ENCODE assay signal across 21 cellular contexts in the genomic region with DNA sequence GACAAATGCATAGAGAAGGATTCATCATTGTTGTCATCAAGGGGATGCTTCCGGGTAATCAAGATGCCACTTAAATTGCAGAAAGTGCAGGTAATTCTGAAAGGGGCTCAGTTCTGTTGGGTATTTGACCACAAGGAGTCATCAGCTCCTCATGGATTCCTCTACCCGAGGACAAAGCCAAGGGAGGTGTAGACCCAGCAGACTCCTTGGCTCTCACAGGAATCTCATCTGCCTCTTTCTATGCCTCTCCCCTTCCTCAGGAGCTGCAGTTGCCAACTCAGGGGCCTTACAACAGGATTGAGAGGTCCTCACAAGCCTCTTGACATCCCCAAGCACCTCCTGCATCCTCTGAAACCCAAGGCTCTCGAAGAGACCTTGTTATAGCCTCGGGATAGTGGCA. TPM values are rescaled to one million over a fixed set of nuclear protein-coding genes. Genes with fewer than 3 reads are reported as not detected.
DNase-seq lines count a peak whose midpoint lies in the region; ATAC-seq and TF ChIP-seq lines count a peak whose summit lies in the region.
"Had no signal": no experiment of that assay in that cellular context is flagged by ENCODE, and none has a peak within 500 bp of the region (broad histone marks: within the 10 kb centered on the region; RNA-seq: fewer than 3 reads in every experiment).

No MANE protein-coding gene starts in this region.

- TF ChIP-seq CTCF in endodermal cell (conservative IDR thresholded peaks at IDR 0.05): peak; percentile 75

- H3K18ac ChIP-seq in mesenchymal stem cell (ENCODE audit: low read depth in 1 of 2, low read length in 2 of 2): no peak overlapping the region

- no peak overlapping the region for H2AK5ac ChIP-seq in mesenchymal stem cell (ENCODE audit: low read length, severe bottlenecking)

- ATAC-seq in GM18909 (IDR thresholded peaks at IDR 0.05; ENCODE audit: poor library complexity, unreplicated experiment): no peak
- ATAC-seq: activated naive CD4-positive, alpha-beta T cell treated with anti-CD3 and anti-CD28 coated beads, Interleukin-2, amount 50 U/mL, for 72 hours had no signal

- peak overlapping the region; percentile 49 for H3K27ac Mint-ChIP-seq in endodermal cell
- H3K27ac Mint-ChIP-seq: activated naive CD4-positive, alpha-beta T cell treated with anti-CD3 and anti-CD28 coated beads, Interleukin-2, amount 50 U/mL, for 72 hours; activated T-cell treated with anti-CD3 and anti-CD28 coated beads, Interleukin-2, amount 50 U/mL, for 24 hours; naive B cell; stimulated activated naive CD8-positive, alpha-beta T cell treated with anti-CD3 and anti-CD28 coated beads, Interleukin-15, Interleukin-2, amounts not matched to agents 100 ng/mL and 50 ng/mL, for 24 hours had no signal

- no peak overlapping the region for H2BK12ac ChIP-seq in mesenchymal stem cell (ENCODE audit: low read length in 2 of 2)

- H3K79me1 ChIP-seq in mesenchymal stem cell (replicated peaks; ENCODE audit: low read length, poor library complexity, severe bottlenecking): no peaks in the 10 kb centered on the region

- no peak overlapping the region for H2BK5ac ChIP-seq in mesenchymal stem cell (ENCODE audit: low read depth, low read length, poor library complexity, severe bottlenecking)

- H4K8ac ChIP-seq in mesenchymal stem cell (ENCODE audit: low read length): peak overlapping the region; percentile 71

- H3K36me3 ChIP-seq in endodermal cell (ENCODE audit: control insufficient read depth, insufficient read depth, low read length) (no peaks in the 10 kb centered on the region), mesenchymal stem cell (ENCODE audit: control insufficient read depth in 1 of 2, insufficient read depth in 2 of 2, low read depth in 1 of 2, low read length in 2 of 2) (no peaks in the 10 kb centered on the region)
- H3K36me3 ChIP-seq: vagina had no signal

- H2BK120ac ChIP-seq in mesenchymal stem cell (ENCODE audit: low read depth, low read length): no peak overlapping the region

- H3K4me3 ChIP-seq in endodermal cell (ENCODE audit: low read length) (no peak overlapping the region), mesenchymal stem cell (ENCODE audit: insufficient read depth in 1 of 2, low read depth in 1 of 2, low read length in 2 of 2) (no peak overlapping the region)
- H3K4me3 ChIP-seq: SK-N-MC, vagina had no signal

- no peak overlapping the region for H4K91ac ChIP-seq in mesenchymal stem cell (ENCODE audit: low read length)

- peaks cover 6% of the 10 kb centered on the region for H3K9me3 Mint-ChIP-seq in endodermal cell
- H3K9me3 Mint-ChIP-seq: activated T-cell treated with anti-CD3 and anti-CD28 coated beads, Interleukin-2, amount 50 U/mL, for 24 hours; stimulated activated naive CD8-positive, alpha-beta T cell treated with anti-CD3 and anti-CD28 coated beads, Interleukin-15, Interleukin-2, amounts not matched to agents 100 ng/mL and 50 ng/mL, for 24 hours had no signal

- H3K9ac ChIP-seq in endodermal cell (ENCODE audit: extremely low read depth, low read length, poor library complexity, severe bottlenecking): no peak overlapping the region
- H3K9ac ChIP-seq in mesenchymal stem cell (ENCODE audit: low read length): peak overlapping the region; percentile 25

- no peak overlapping the region for H3K4me3 Mint-ChIP-seq in endodermal cell
- H3K4me3 Mint-ChIP-seq: activated T-cell treated with anti-CD3 and anti-CD28 coated beads, Interleukin-2, amount 50 U/mL, for 24 hours; naive B cell; stimulated activated naive CD8-positive, alpha-beta T cell treated with anti-CD3 and anti-CD28 coated beads, Interleukin-15, Interleukin-2, amounts not matched to agents 100 ng/mL and 50 ng/mL, for 24 hours had no signal

- H3K14ac ChIP-seq in mesenchymal stem cell (ENCODE audit: low read length in 2 of 2): no peak overlapping the region

- H3K9me3 ChIP-seq in endodermal cell (ENCODE audit: control insufficient read depth, low read length) (no peaks in the 10 kb centered on the region), mesenchymal stem cell (ENCODE audit: control insufficient read depth, low read length) (no peaks in the 10 kb centered on the region)
- H3K9me3 ChIP-seq: vagina had no signal

- no peak overlapping the region for H2AFZ ChIP-seq in mesenchymal stem cell (ENCODE audit: low read depth, low read length)

- H3K36me3 Mint-ChIP-seq in endodermal cell (ENCODE audit: low read depth): no peaks in the 10 kb centered on the region
- H3K36me3 Mint-ChIP-seq: activated naive CD4-positive, alpha-beta T cell treated with anti-CD3 and anti-CD28 coated beads, Interleukin-2, amount 50 U/mL, for 72 hours had no signal

- H3K4me1 ChIP-seq in endodermal cell (ENCODE audit: control insufficient read depth, insufficient read depth, low read length): peaks cover 3% of the 10 kb centered on the region
- peaks cover 3% of the 10 kb centered on the region for H3K4me1 ChIP-seq in mesenchymal stem cell (ENCODE audit: control insufficient read depth, insufficient read depth, low read depth, low read length)

- no peak overlapping the region for H3K23ac ChIP-seq in mesenchymal stem cell (ENCODE audit: low read length in 2 of 2)

- H3K4me1 Mint-ChIP-seq in endodermal cell: peaks cover 20% of the 10 kb centered on the region
- H3K4me1 Mint-ChIP-seq: naive B cell had no signal

- no peak overlapping the region for H3K4ac ChIP-seq in mesenchymal stem cell (ENCODE audit: low read depth in 1 of 2, low read length in 2 of 2)

- H2BK15ac ChIP-seq in mesenchymal stem cell (ENCODE audit: low read depth, poor library complexity, severe bottlenecking): no peak overlapping the region

- H3K27ac ChIP-seq in endodermal cell (ENCODE audit: low read depth, low read length) (no peak overlapping the region), mesenchymal stem cell (ENCODE audit: low read length, poor library complexity, severe bottlenecking) (no peak overlapping the region), caudate nucleus (ENCODE audit: low read depth, low read length) (no peak overlapping the region)
- H3K27ac ChIP-seq: SK-N-MC, vagina had no signal

- DNase-seq in EL (peak; percentile 15), NCI-H226 (peak; percentile 66), endodermal cell (peak; percentile 61), mesenchymal stem cell (no peak), caudate nucleus (lab: John Stamatoyannopoulos, UW) (no peak), NCI-H1105 (lab: John Stamatoyannopoulos, UW) (no peak)
- no peak for DNase-seq in central memory CD4-positive, alpha-beta T cell
- DNase-seq: activated T-cell treated with anti-CD3 and anti-CD28 coated beads, Interleukin-2, amount 50 U/mL, for 24 hours; effector memory CD4-positive, alpha-beta T cell; foreskin melanocyte; GOT3; naive B cell; NCI-H2029 treated with DMSO at 0.1 percent for 48 hours; NCI-H524 treated with DMSO at 0.1 percent for 48 hours; stimulated activated CD4-positive, alpha-beta T cell treated with anti-CD3 and anti-CD28 coated beads, Interleukin-12 subunit alpha, Interleukin-12 subunit beta, amount 100 ng/mL, for 4 hours had no signal

- H3K27me3 Mint-ChIP-seq in endodermal cell (ENCODE audit: insufficient read depth): peaks cover 4% of the 10 kb centered on the region
- H3K27me3 Mint-ChIP-seq: activated T-cell treated with anti-CD3 and anti-CD28 coated beads, Interleukin-2, amount 50 U/mL, for 24 hours had no signal

- WGBS in endodermal cell (ENCODE audit: insufficient coverage in 1 of 2, insufficient read length in 1 of 2), 2 experiments: 86 to 93% methylated on average over 2 to 4 of the region's 4 CpGs
- WGBS in mesenchymal stem cell: 72% methylated on average over 3 of the region's 4 CpGs

- no peaks in the 10 kb centered on the region for H3K27me3 ChIP-seq in endodermal cell (ENCODE audit: control insufficient read depth, insufficient read depth, low read length, poor library complexity, severe bottlenecking)
- H3K27me3 ChIP-seq in mesenchymal stem cell (ENCODE audit: control insufficient read depth in 1 of 2, insufficient read depth in 1 of 2, low read length in 2 of 2): no peaks in the 10 kb centered on the region
- H3K27me3 ChIP-seq: vagina had no signal

- no peak overlapping the region for H3K4me2 ChIP-seq in mesenchymal stem cell (ENCODE audit: low read length, poor library complexity, severe bottlenecking)

RNA-seq across cellular contexts. Expression of a gene that starts 44.0 kb away (rescaled TPM):
- under 1 TPM in 1 of 2 donors, not detected in 1; 0.24 TPM for total RNA-seq in endodermal cell
- not detected for polyA plus RNA-seq in endodermal cell (2013, experiment 1 of 2)
- polyA plus RNA-seq in endodermal cell (2013, experiment 2 of 2): 0.04 TPM
- polyA plus RNA-seq in mesenchymal stem cell (2013, experiment 1 of 2): 0.01 TPM
- 0.01 TPM for polyA plus RNA-seq in mesenchymal stem cell (2013, experiment 2 of 2)
- total RNA-seq: activated naive CD4-positive, alpha-beta T cell treated with anti-CD3 and anti-CD28 coated beads, Interleukin-2, amount 50 U/mL, for 72 hours; posterior vena cava had no signal

Comparison
In these comparisons a context has a peak if more than half of its experiments do, and no peak if none do; other contexts are left out.
1. DNase-seq: peak in EL (single experiment), NCI-H226 (single experiment) and endodermal cell (single experiment); none in mesenchymal stem cell (single experiment), central memory CD4-positive, alpha-beta T cell (single experiment), caudate nucleus (0 of 61) and NCI-H1105 (single experiment).